12 cellular contexts compared by ENCODE assay signal in genomic region chr17:55607736-55608341, GRCh38.
DNase-seq lines count a peak whose midpoint lies in the region; ATAC-seq and TF ChIP-seq lines count a peak whose summit lies in the region.
"Had no signal": no experiment of that assay in that cellular context is flagged by ENCODE, and none has a peak within 500 bp of the region (broad histone marks: within the 10 kb centered on the region; RNA-seq: fewer than 3 reads in every experiment).

No MANE protein-coding gene starts in this region.

- H3K4me3 ChIP-seq in astrocyte of the spinal cord (ENCODE audit: low read depth, low read length), result no peak overlapping the region
- H3K4me3 ChIP-seq in right lobe of liver, result no peak overlapping the region
- no peak overlapping the region for H3K4me3 ChIP-seq in uterus
- H3K4me3 ChIP-seq: cardiac muscle cell had no signal

- H3K27me3 ChIP-seq in right lobe of liver, result no peaks in the 10 kb centered on the region
- no peaks in the 10 kb centered on the region for H3K27me3 ChIP-seq in uterus
- H3K27me3 ChIP-seq: cardiac muscle cell had no signal

- peak overlapping the region in 2 of 3 donors; percentile 23 to 58 for H3K27ac ChIP-seq in right lobe of liver
- peak overlapping the region in 1 of 2 donors; percentile 50 for H3K27ac ChIP-seq in uterus
- H3K27ac ChIP-seq: cardiac muscle cell had no signal

- ATAC-seq in Right ventricle myocardium inferior, result peak; percentile 46
- ATAC-seq in right lobe of liver, result peak; percentile 18 to 93 (median 67)
- no peak for ATAC-seq in HG03139 (IDR thresholded peaks at IDR 0.05; ENCODE audit: unreplicated experiment)
- ATAC-seq: activated CD8-positive, alpha-beta memory T cell treated with anti-CD3 and anti-CD28 coated beads, Interleukin-2, amount 10 ng/mL, durations not matched to agents 7 days and 5 days had no signal

- intact Hi-C loops in Right ventricle myocardium inferior (cut with DNase I), result no loop called here
- intact Hi-C loops in cardiac septum (cut with DNase I), result no loop called here
- intact Hi-C loops in right lobe of liver (cut with DNase I), result loop anchor here in 1 of 2 donors (10.0 kb wide), 1 partner anchor 117 kb away; the partner anchor contains the start of gene TMEM100
- intact Hi-C loops in uterus (cut with DNase I; ENCODE audit: low total_unique reads), result no loop called here

- WGBS in right lobe of liver (ENCODE audit: insufficient coverage, low coverage, low lambda C conversion rate, missing lambda C conversion rate), result 28% methylated on average over 2 of the region's 2 CpGs

- peak; percentile 79 for DNase-seq in Right ventricle myocardium inferior (ENCODE audit: missing footprints)
- no peak for DNase-seq in cardiac septum (ENCODE audit: low spot score)
- DNase-seq in astrocyte of the spinal cord (ENCODE audit: low read depth, low spot score), result peak; percentile 38
- peak in 2 of 3 donors; percentile 54 to 91 for DNase-seq in right lobe of liver
- DNase-seq in uterus, result peak; percentile 75 to 82
- DNase-seq in cerebellar cortex (ENCODE audit: low spot score), result no peak
- DNase-seq in A172 (ENCODE audit: low spot score), result no peak
- DNase-seq: activated CD8-positive, alpha-beta memory T cell treated with anti-CD3 and anti-CD28 coated beads, Interleukin-2, amount 10 ng/mL, durations not matched to agents 7 days and 5 days; NCI-H1930; SW 1271 had no signal

- in situ Hi-C loops in astrocyte of the spinal cord (cut with HindIII; ENCODE audit: low sequenced_read_pairs), result no loop called here

- TF ChIP-seq CTCF in astrocyte of the spinal cord (IDR thresholded peaks at IDR 0.05; ENCODE audit: low read depth, low read length) (no peak), right lobe of liver (IDR thresholded peaks at IDR 0.05) (no peak), uterus (IDR thresholded peaks at IDR 0.05) (no peak)

- H3K4me1 ChIP-seq in right lobe of liver (peaks cover 0 to 2% (median 0%) of the 10 kb centered on the region in 4 donors), uterus (no peaks in the 10 kb centered on the region)

- H3K36me3 ChIP-seq in right lobe of liver, result no peaks in the 10 kb centered on the region
- H3K36me3 ChIP-seq in uterus, result no peaks in the 10 kb centered on the region
- H3K36me3 ChIP-seq: cardiac muscle cell had no signal

- H3K9me3 ChIP-seq in right lobe of liver, result no peaks in the 10 kb centered on the region
- no peaks in the 10 kb centered on the region for H3K9me3 ChIP-seq in uterus

- TF ChIP-seq POLR2A in right lobe of liver (IDR thresholded peaks at IDR 0.05) (no peak), uterus (IDR thresholded peaks at IDR 0.05) (no peak)

Comparison
In these comparisons a context has a peak if more than half of its experiments do, and no peak if none do; other contexts are left out.
1. DNase-seq: peak in Right ventricle myocardium inferior (single experiment), astrocyte of the spinal cord (single experiment), right lobe of liver (2 of 3) and uterus (2 of 2); none in cardiac septum (single experiment), cerebellar cortex (single experiment) and A172 (single experiment).